Comparison of ENCODE assay signal across 21 cellular contexts in genomic region chr9:108351571-108351970, GRCh38.
"Had no signal": no experiment of that assay in that cellular context is flagged by ENCODE, and none has a peak within 500 bp of the region (broad histone marks: within the 10 kb centered on the region; RNA-seq: fewer than 3 reads in every experiment).

No MANE protein-coding gene starts in this region.

- H3K4me3 ChIP-seq: Peyer's patch had no signal

- H3K4me1 ChIP-seq: Peyer's patch had no signal

- ATAC-seq: activated CD8-positive, alpha-beta memory T cell treated with anti-CD3 and anti-CD28 coated beads, Interleukin-2, amount 10 ng/mL, durations not matched to agents 7 days and 5 days; T-helper 17 cell; WTC11 had no signal

- H3K27ac ChIP-seq: Peyer's patch had no signal

- DNase-seq: activated CD4-positive, alpha-beta T cell treated with anti-CD3 and anti-CD28 coated beads for 48 hours; activated CD4-positive, alpha-beta T cell treated with anti-CD3 and anti-CD28 coated beads, Interleukin-2, amount 50 U/mL, for 48 hours; activated CD4-positive, CD25-positive, alpha-beta regulatory T cell treated with anti-CD3 and anti-CD28 coated beads, Interleukin-2, amount 50 U/mL, for 72 hours; activated CD8-positive, alpha-beta memory T cell treated with anti-CD3 and anti-CD28 coated beads, Interleukin-2, amount 10 ng/mL, durations not matched to agents 7 days and 5 days; activated effector memory CD4-positive, alpha-beta T cell treated with Interleukin-2 at 50 U/mL for 16 hours; activated naive CD4-positive, alpha-beta T cell; activated T-cell treated with anti-CD3 and anti-CD28 coated beads, Interleukin-2, amount 50 U/mL, for 24 hours; aorta; KG1; NCI-H1092; NCI-H1417; NCI-H1694; NCI-H2029; NCI-H345; NCI-H510A treated with DMSO at 0.1 percent for 48 hours; NCI-H69; Peyer's patch; SHP77 treated with DMSO at 0.1 percent for 48 hours; T-helper 17 cell; T-helper 9 cell had no signal

- H3K36me3 ChIP-seq: Peyer's patch had no signal

- H3K9me3 ChIP-seq: Peyer's patch had no signal
